ENCODE assay signal across 1 cellular context in genomic region chr11:59097113-59097708, GRCh38.
TF ChIP-seq lines count a peak whose summit lies in the region.

No MANE protein-coding gene starts in this region.

TF ChIP-seq in H1, 55 proteins besides CTCF, POLR2A, EP300 and RAD21:
- TF ChIP-seq SP1 (IDR thresholded peaks at IDR 0.05; ENCODE audit: low read depth, low read length) = no peak
- TF ChIP-seq SAP30 (IDR thresholded peaks at IDR 0.05; ENCODE audit: insufficient read depth, insufficient replicate concordance, low read length) = no peak
- no peak for TF ChIP-seq TAF1 (IDR thresholded peaks at IDR 0.05; ENCODE audit: low read depth, low read length)
- no peak for TF ChIP-seq KDM4A (IDR thresholded peaks at IDR 0.05; ENCODE audit: low read depth, low read length, severe bottlenecking)
- TF ChIP-seq SP4 (IDR thresholded peaks at IDR 0.05; ENCODE audit: low read length) = no peak
- no peak for TF ChIP-seq CREB1 (IDR thresholded peaks at IDR 0.05)
- TF ChIP-seq TEAD4 (IDR thresholded peaks at IDR 0.05; ENCODE audit: low read depth, low read length) = no peak
- no peak for TF ChIP-seq HDAC6 (IDR thresholded peaks at IDR 0.05; ENCODE audit: low read depth, low read length)
- TF ChIP-seq HDAC2 (IDR thresholded peaks at IDR 0.05; ENCODE audit: borderline replicate concordance in 1 of 2, low read depth in 2 of 2, low read length in 2 of 2) = no peak
- no peak for TF ChIP-seq FOSL1 (IDR thresholded peaks at IDR 0.05; ENCODE audit: insufficient read depth, low read depth, low read length)
- no peak for TF ChIP-seq KDM1A (IDR thresholded peaks at IDR 0.05; ENCODE audit: borderline replicate concordance, low read length)
- no peak for TF ChIP-seq BRCA1 (IDR thresholded peaks at IDR 0.05; ENCODE audit: low read depth, low read length)
- no peak for TF ChIP-seq TBP (IDR thresholded peaks at IDR 0.05; ENCODE audit: low read depth, low read length)
- no peak for TF ChIP-seq SUZ12 (IDR thresholded peaks at IDR 0.05; ENCODE audit: low read length)
